1 cellular context compared by ENCODE assay signal in the genomic region with DNA sequence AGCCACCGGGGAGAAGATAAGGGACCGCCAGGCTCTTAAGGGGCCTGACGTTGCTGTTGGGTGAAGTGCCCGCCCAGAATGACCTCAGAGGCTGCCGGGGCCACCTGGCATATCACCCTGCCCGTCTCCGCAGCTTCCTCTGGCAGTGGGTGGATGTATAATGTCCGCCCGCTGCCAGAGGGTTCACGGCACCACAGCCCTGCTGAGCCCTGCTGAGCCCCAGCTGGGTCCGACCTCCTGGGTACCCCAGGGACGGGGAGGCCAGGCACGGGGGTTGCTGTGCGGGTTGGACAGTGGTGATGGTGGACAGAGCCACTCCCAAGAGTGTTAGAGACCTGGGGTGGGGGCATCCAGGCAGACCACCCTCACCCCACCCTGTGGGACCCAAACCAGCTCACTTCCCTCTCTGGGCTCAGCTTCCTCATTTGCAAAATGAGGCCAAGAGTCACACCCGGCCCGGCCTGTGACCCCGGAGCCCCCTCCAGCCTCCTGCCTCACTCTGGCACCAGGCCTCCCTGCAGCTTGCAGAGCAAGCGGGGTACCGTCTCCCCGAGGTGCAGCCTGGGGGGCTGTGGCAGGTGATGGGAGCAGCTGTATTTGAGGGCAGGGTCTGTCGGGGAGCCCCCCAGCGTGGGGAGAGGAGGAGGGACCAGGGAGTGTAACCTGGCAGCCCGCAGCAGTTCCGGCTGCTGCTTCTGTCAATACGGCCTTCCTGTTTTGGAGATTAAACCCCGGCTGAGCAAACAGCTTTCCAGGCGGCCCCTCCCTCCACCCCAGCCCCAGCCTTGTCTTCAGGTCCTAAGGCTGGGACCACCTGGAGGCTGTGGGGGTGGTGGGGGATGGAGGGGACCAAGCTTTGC.
TF ChIP-seq lines count a peak whose summit lies in the region.

No MANE protein-coding gene starts in this region.

TF ChIP-seq in HepG2, 621 proteins besides CTCF, POLR2A, EP300 and RAD21 (continued from another document and continues in another):
- TF ChIP-seq ZNF136 (CRISPR knock-in tag; IDR thresholded peaks at IDR 0.05; ENCODE audit: low read depth) (no peak), GPN1 (CRISPR knock-in tag; IDR thresholded peaks at IDR 0.05; ENCODE audit: borderline replicate concordance) (no peak), SP4 (CRISPR knock-in tag; IDR thresholded peaks at IDR 0.05) (peak; percentile 71; the same call in 1 of the 2 replicates), NONO (IDR thresholded peaks at IDR 0.05) (no peak), NONO (CRISPR knock-in tag; conservative IDR thresholded peaks at IDR 0.05) (0 out of 2 replicates have a peak, but pooled peaks have one; percentile 29), ZNF546 (CRISPR knock-in tag; conservative IDR thresholded peaks at IDR 0.05) (no peak), ZNF652 (CRISPR knock-in tag; IDR thresholded peaks at IDR 0.05; ENCODE audit: borderline replicate concordance, low read depth) (no peak), CEBPB (IDR thresholded peaks at IDR 0.05; ENCODE audit: borderline replicate concordance, low read depth, low read length) (no peak), NCOR1 (IDR thresholded peaks at IDR 0.05; ENCODE audit: borderline replicate concordance, low read length) (no peak), ADNP (CRISPR knock-in tag; IDR thresholded peaks at IDR 0.05) (no peak), MIER3 (CRISPR knock-in tag; IDR thresholded peaks at IDR 0.05; ENCODE audit: borderline replicate concordance) (no peak), ZNF292 (CRISPR knock-in tag; IDR thresholded peaks at IDR 0.05; ENCODE audit: borderline replicate concordance, low read depth) (0 out of 2 replicates have a peak, but pooled peaks have one; percentile 69), JDP2 (CRISPR knock-in tag; IDR thresholded peaks at IDR 0.05; ENCODE audit: borderline replicate concordance) (no peak), BHLHE40 (IDR thresholded peaks at IDR 0.05; ENCODE audit: low read length) (no peak), RXRB (CRISPR knock-in tag; IDR thresholded peaks at IDR 0.05; ENCODE audit: borderline replicate concordance) (peak; percentile 89), NFATC3 (CRISPR knock-in tag; IDR thresholded peaks at IDR 0.05) (no peak), ZNF780A (CRISPR knock-in tag; IDR thresholded peaks at IDR 0.05) (no peak), ZBTB3 (CRISPR knock-in tag; IDR thresholded peaks at IDR 0.05; ENCODE audit: borderline replicate concordance, low read depth) (no peak), ZNF30 (CRISPR knock-in tag; IDR thresholded peaks at IDR 0.05) (no peak), WIZ (CRISPR knock-in tag; IDR thresholded peaks at IDR 0.05) (no peak), PCBP2 (optimal IDR thresholded peaks at IDR 0.05; ENCODE audit: low read depth, low read length, poor library complexity, severe bottlenecking) (no peak), ATM (IDR thresholded peaks at IDR 0.05; ENCODE audit: borderline replicate concordance) (no peak), FOXC1 (CRISPR knock-in tag; IDR thresholded peaks at IDR 0.05; ENCODE audit: borderline replicate concordance) (0 out of 2 replicates have a peak, but pooled peaks have one; percentile 39), ZNF839 (CRISPR knock-in tag; IDR thresholded peaks at IDR 0.05; ENCODE audit: borderline replicate concordance) (no peak), FOXA3 (CRISPR knock-in tag; IDR thresholded peaks at IDR 0.05) (peak; percentile 93), KDM6A (CRISPR knock-in tag; IDR thresholded peaks at IDR 0.05; ENCODE audit: low read depth) (no peak; the same call in 1 of the 2 replicates), ASH2L (IDR thresholded peaks at IDR 0.05; ENCODE audit: insufficient read length, low read depth, low read length) (no peak), ZNF788 (CRISPR knock-in tag; IDR thresholded peaks at IDR 0.05; ENCODE audit: borderline replicate concordance) (no peak), HNRNPL (IDR thresholded peaks at IDR 0.05; ENCODE audit: low read depth, low read length) (no peak), EZH2 (conservative IDR thresholded peaks at IDR 0.05; ENCODE audit: low read depth, low read length) (no peak), ZZZ3 (CRISPR knock-in tag; IDR thresholded peaks at IDR 0.05; ENCODE audit: borderline replicate concordance) (no peak), ISL2 (CRISPR knock-in tag; IDR thresholded peaks at IDR 0.05) (peak; percentile 45; the same call in 1 of the 2 replicates), EEA1 (CRISPR knock-in tag; IDR thresholded peaks at IDR 0.05; ENCODE audit: borderline replicate concordance) (no peak), RORA (CRISPR knock-in tag; IDR thresholded peaks at IDR 0.05) (no peak), BCL6 (CRISPR knock-in tag; IDR thresholded peaks at IDR 0.05) (peak; percentile 77), ZNF781 (CRISPR knock-in tag; IDR thresholded peaks at IDR 0.05; ENCODE audit: borderline replicate concordance, not compliant biosample characterization) (no peak)
- TF ChIP-seq, protein P1, sequence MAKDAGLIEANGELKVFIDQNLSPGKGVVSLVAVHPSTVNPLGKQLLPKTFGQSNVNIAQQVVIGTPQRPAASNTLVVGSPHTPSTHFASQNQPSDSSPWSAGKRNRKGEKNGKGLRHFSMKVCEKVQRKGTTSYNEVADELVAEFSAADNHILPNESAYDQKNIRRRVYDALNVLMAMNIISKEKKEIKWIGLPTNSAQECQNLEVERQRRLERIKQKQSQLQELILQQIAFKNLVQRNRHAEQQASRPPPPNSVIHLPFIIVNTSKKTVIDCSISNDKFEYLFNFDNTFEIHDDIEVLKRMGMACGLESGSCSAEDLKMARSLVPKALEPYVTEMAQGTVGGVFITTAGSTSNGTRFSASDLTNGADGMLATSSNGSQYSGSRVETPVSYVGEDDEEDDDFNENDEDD (CRISPR knock-in tag; IDR thresholded peaks at IDR 0.05; ENCODE audit: borderline replicate concordance), result no peak
- TF ChIP-seq, protein P2, sequence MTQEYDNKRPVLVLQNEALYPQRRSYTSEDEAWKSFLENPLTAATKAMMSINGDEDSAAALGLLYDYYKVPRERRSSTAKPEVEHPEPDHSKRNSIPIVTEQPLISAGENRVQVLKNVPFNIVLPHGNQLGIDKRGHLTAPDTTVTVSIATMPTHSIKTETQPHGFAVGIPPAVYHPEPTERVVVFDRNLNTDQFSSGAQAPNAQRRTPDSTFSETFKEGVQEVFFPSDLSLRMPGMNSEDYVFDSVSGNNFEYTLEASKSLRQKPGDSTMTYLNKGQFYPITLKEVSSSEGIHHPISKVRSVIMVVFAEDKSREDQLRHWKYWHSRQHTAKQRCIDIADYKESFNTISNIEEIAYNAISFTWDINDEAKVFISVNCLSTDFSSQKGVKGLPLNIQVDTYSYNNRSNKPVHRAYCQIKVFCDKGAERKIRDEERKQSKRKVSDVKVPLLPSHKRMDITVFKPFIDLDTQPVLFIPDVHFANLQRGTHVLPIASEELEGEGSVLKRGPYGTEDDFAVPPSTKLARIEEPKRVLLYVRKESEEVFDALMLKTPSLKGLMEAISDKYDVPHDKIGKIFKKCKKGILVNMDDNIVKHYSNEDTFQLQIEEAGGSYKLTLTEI (CRISPR knock-in tag; conservative IDR thresholded peaks at IDR 0.05), result no peak
- TF ChIP-seq, protein P3, sequence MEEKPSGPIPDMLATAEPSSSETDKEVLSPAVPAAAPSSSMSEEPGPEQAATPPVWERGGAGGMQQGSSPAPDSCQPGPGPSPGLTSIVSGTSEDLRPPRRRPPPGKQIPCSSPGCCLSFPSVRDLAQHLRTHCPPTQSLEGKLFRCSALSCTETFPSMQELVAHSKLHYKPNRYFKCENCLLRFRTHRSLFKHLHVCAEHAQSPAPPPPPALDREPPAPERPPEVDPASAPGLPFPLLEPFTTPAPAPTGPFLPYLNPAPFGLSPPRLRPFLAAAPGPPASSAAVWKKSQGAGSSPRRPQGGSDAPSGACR (CRISPR knock-in tag; IDR thresholded peaks at IDR 0.05), result no peak
- TF ChIP-seq, protein P4, sequence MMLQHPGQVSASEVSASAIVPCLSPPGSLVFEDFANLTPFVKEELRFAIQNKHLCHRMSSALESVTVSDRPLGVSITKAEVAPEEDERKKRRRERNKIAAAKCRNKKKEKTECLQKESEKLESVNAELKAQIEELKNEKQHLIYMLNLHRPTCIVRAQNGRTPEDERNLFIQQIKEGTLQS (CRISPR knock-in tag; IDR thresholded peaks at IDR 0.05), result no peak
- TF ChIP-seq, protein P5, sequence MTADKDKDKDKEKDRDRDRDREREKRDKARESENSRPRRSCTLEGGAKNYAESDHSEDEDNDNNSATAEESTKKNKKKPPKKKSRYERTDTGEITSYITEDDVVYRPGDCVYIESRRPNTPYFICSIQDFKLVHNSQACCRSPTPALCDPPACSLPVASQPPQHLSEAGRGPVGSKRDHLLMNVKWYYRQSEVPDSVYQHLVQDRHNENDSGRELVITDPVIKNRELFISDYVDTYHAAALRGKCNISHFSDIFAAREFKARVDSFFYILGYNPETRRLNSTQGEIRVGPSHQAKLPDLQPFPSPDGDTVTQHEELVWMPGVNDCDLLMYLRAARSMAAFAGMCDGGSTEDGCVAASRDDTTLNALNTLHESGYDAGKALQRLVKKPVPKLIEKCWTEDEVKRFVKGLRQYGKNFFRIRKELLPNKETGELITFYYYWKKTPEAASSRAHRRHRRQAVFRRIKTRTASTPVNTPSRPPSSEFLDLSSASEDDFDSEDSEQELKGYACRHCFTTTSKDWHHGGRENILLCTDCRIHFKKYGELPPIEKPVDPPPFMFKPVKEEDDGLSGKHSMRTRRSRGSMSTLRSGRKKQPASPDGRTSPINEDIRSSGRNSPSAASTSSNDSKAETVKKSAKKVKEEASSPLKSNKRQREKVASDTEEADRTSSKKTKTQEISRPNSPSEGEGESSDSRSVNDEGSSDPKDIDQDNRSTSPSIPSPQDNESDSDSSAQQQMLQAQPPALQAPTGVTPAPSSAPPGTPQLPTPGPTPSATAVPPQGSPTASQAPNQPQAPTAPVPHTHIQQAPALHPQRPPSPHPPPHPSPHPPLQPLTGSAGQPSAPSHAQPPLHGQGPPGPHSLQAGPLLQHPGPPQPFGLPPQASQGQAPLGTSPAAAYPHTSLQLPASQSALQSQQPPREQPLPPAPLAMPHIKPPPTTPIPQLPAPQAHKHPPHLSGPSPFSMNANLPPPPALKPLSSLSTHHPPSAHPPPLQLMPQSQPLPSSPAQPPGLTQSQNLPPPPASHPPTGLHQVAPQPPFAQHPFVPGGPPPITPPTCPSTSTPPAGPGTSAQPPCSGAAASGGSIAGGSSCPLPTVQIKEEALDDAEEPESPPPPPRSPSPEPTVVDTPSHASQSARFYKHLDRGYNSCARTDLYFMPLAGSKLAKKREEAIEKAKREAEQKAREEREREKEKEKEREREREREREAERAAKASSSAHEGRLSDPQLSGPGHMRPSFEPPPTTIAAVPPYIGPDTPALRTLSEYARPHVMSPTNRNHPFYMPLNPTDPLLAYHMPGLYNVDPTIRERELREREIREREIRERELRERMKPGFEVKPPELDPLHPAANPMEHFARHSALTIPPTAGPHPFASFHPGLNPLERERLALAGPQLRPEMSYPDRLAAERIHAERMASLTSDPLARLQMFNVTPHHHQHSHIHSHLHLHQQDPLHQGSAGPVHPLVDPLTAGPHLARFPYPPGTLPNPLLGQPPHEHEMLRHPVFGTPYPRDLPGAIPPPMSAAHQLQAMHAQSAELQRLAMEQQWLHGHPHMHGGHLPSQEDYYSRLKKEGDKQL (CRISPR knock-in tag; IDR thresholded peaks at IDR 0.05; ENCODE audit: low read depth), result peak; percentile 58; the same call in 1 of the 2 replicates
- TF ChIP-seq, protein P6, sequence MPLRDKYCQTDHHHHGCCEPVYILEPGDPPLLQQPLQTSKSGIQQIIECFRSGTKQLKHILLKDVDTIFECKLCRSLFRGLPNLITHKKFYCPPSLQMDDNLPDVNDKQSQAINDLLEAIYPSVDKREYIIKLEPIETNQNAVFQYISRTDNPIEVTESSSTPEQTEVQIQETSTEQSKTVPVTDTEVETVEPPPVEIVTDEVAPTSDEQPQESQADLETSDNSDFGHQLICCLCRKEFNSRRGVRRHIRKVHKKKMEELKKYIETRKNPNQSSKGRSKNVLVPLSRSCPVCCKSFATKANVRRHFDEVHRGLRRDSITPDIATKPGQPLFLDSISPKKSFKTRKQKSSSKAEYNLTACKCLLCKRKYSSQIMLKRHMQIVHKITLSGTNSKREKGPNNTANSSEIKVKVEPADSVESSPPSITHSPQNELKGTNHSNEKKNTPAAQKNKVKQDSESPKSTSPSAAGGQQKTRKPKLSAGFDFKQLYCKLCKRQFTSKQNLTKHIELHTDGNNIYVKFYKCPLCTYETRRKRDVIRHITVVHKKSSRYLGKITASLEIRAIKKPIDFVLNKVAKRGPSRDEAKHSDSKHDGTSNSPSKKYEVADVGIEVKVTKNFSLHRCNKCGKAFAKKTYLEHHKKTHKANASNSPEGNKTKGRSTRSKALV (CRISPR knock-in tag; IDR thresholded peaks at IDR 0.05), result 0 out of 2 replicates have a peak, but pooled peaks have one; percentile 34
- TF ChIP-seq, protein P7, sequence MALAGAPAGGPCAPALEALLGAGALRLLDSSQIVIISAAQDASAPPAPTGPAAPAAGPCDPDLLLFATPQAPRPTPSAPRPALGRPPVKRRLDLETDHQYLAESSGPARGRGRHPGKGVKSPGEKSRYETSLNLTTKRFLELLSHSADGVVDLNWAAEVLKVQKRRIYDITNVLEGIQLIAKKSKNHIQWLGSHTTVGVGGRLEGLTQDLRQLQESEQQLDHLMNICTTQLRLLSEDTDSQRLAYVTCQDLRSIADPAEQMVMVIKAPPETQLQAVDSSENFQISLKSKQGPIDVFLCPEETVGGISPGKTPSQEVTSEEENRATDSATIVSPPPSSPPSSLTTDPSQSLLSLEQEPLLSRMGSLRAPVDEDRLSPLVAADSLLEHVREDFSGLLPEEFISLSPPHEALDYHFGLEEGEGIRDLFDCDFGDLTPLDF (CRISPR knock-in tag; IDR thresholded peaks at IDR 0.05), result no peak
- TF ChIP-seq, protein P8, sequence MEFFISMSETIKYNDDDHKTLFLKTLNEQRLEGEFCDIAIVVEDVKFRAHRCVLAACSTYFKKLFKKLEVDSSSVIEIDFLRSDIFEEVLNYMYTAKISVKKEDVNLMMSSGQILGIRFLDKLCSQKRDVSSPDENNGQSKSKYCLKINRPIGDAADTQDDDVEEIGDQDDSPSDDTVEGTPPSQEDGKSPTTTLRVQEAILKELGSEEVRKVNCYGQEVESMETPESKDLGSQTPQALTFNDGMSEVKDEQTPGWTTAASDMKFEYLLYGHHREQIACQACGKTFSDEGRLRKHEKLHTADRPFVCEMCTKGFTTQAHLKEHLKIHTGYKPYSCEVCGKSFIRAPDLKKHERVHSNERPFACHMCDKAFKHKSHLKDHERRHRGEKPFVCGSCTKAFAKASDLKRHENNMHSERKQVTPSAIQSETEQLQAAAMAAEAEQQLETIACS (CRISPR knock-in tag; IDR thresholded peaks at IDR 0.05), result no peak
- TF ChIP-seq, protein P9, sequence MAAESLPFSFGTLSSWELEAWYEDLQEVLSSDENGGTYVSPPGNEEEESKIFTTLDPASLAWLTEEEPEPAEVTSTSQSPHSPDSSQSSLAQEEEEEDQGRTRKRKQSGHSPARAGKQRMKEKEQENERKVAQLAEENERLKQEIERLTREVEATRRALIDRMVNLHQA (CRISPR knock-in tag; IDR thresholded peaks at IDR 0.05), result no peak
- TF ChIP-seq, protein P10, sequence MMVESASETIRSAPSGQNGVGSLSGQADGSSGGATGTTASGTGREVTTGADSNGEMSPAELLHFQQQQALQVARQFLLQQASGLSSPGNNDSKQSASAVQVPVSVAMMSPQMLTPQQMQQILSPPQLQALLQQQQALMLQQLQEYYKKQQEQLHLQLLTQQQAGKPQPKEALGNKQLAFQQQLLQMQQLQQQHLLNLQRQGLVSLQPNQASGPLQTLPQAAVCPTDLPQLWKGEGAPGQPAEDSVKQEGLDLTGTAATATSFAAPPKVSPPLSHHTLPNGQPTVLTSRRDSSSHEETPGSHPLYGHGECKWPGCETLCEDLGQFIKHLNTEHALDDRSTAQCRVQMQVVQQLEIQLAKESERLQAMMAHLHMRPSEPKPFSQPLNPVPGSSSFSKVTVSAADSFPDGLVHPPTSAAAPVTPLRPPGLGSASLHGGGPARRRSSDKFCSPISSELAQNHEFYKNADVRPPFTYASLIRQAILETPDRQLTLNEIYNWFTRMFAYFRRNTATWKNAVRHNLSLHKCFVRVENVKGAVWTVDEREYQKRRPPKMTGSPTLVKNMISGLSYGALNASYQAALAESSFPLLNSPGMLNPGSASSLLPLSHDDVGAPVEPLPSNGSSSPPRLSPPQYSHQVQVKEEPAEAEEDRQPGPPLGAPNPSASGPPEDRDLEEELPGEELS (CRISPR knock-in tag; IDR thresholded peaks at IDR 0.05), result peak; percentile 86
